ENCODE assay signal across 9 cellular contexts in genomic region chr1:153612755-153613331, GRCh38. TPM values are rescaled to one million over a fixed set of nuclear protein-coding genes. Genes with fewer than 3 reads are reported as not detected.
DNase-seq lines count a peak whose midpoint lies in the region; ATAC-seq and FAIRE-seq lines count a peak whose summit lies in the region.
"Had no signal": no experiment of that assay in that cellular context is flagged by ENCODE, and none has a peak within 500 bp of the region (broad histone marks: within the 10 kb centered on the region; RNA-seq: fewer than 3 reads in every experiment).

A gene with protein sequence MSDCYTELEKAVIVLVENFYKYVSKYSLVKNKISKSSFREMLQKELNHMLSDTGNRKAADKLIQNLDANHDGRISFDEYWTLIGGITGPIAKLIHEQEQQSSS (minus strand): TSS chr1:153613137. CDS start chr1:153608151, 4,986 bp downstream.

- peak; percentile 67 for DNase-seq in HTR-8/SVneo (ENCODE audit: insufficient read length, low spot score)
- DNase-seq in cerebellum (ENCODE audit: low spot score): peak; percentile 68
- peak; percentile 92 for DNase-seq in kidney tubule cell (ENCODE audit: low spot score)
- peak; percentile 62 for DNase-seq in stromal cell of bone marrow (ENCODE audit: low read depth)
- DNase-seq in NK-92 (lab: John Stamatoyannopoulos, UW; ENCODE audit: unreplicated experiment): no peak
- DNase-seq in activated naive CD8-positive, alpha-beta T cell treated with anti-CD3 and anti-CD28 coated beads, Interleukin-2, amount 50 U/mL, for 24 hours: no peak

- H3K36me3 Mint-ChIP-seq in activated naive CD8-positive, alpha-beta T cell treated with anti-CD3 and anti-CD28 coated beads, Interleukin-2, amount 50 U/mL, for 24 hours (ENCODE audit: low read depth): no peaks in the 10 kb centered on the region

- H3K4me1 Mint-ChIP-seq in activated naive CD8-positive, alpha-beta T cell treated with anti-CD3 and anti-CD28 coated beads, Interleukin-2, amount 50 U/mL, for 24 hours: peaks cover 3% of the 10 kb centered on the region

- no peaks in the 10 kb centered on the region for H3K27me3 Mint-ChIP-seq in activated naive CD8-positive, alpha-beta T cell treated with anti-CD3 and anti-CD28 coated beads, Interleukin-2, amount 50 U/mL, for 24 hours

- H3K9me3 Mint-ChIP-seq in activated naive CD8-positive, alpha-beta T cell treated with anti-CD3 and anti-CD28 coated beads, Interleukin-2, amount 50 U/mL, for 24 hours: no peaks in the 10 kb centered on the region

- ATAC-seq in GM21526 (IDR thresholded peaks at IDR 0.05; ENCODE audit: low FRiP score, unreplicated experiment): no peak
- no peak for ATAC-seq in activated naive CD8-positive, alpha-beta T cell treated with anti-CD3 and anti-CD28 coated beads, Interleukin-2, amount 50 U/mL, for 24 hours
- no peak for ATAC-seq in GM21529 (IDR thresholded peaks at IDR 0.05; ENCODE audit: unreplicated experiment)

- FAIRE-seq in HTR-8/SVneo (lab: Jason Lieb, UNC): no peak

- H3K4me3 Mint-ChIP-seq in activated naive CD8-positive, alpha-beta T cell treated with anti-CD3 and anti-CD28 coated beads, Interleukin-2, amount 50 U/mL, for 24 hours: no peak within 1 kb of the TSS
- H3K4me3 Mint-ChIP-seq: IgD-negative memory B cell had no signal

- no peak within 1 kb of the TSS for H3K27ac Mint-ChIP-seq in activated naive CD8-positive, alpha-beta T cell treated with anti-CD3 and anti-CD28 coated beads, Interleukin-2, amount 50 U/mL, for 24 hours

RNA-seq across cellular contexts. Expression of the gene that starts here (rescaled TPM):
- 18.1 TPM for total RNA-seq in cerebellum

Comparison
In these comparisons a context has a peak if more than half of its experiments do, and no peak if none do; other contexts are left out.
1. DNase-seq: peak in HTR-8/SVneo (single experiment), cerebellum (single experiment), kidney tubule cell (single experiment) and stromal cell of bone marrow (single experiment); none in NK-92 (single experiment) and activated naive CD8-positive, alpha-beta T cell treated with anti-CD3 and anti-CD28 coated beads, Interleukin-2, amount 50 U/mL, for 24 hours (single experiment).